ENCODE assay signal across 8 cellular contexts in the genomic region with DNA sequence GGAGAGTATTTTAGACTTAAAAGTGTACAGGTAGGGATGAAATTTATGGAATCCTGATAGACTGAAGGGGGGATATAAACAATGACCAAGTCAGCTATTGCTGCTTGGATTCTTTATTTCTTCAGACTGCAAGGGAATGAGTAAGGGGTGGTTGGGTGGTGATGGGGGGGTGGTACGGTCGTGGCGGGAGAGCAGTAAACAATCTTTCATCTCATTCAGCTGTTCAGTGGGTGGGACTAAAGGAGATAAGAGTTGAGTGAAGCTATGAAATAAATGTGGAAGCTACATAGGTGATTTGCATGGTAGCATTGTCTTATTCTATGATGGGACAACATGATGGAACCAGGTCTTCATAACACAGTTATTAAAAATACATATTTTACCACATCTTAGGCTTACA. TPM values are rescaled to one million over a fixed set of nuclear protein-coding genes. Genes with fewer than 3 reads are reported as not detected.
DNase-seq lines count a peak whose midpoint lies in the region; ATAC-seq and TF ChIP-seq lines count a peak whose summit lies in the region.

No MANE protein-coding gene starts in this region.

- peak overlapping the region; percentile 66 for H3K27ac Mint-ChIP-seq in Calu3 (ENCODE audit: unreplicated experiment)
- peak overlapping the region; percentile 97 to 98 for H3K27ac Mint-ChIP-seq in natural killer cell

- peaks cover 2% of the 10 kb centered on the region for H4K20me1 ChIP-seq in mammary epithelial cell (ENCODE audit: insufficient read depth, low read length)

- dilution Hi-C loops in mammary epithelial cell (cut with HindIII; ENCODE audit: low sequenced_read_pairs): loop anchor here (5.0 kb wide), 1 partner anchor 95 kb away; no protein-coding TSS in a partner anchor

- peaks cover 69% of the 10 kb centered on the region for H3K79me2 ChIP-seq in mammary epithelial cell (ENCODE audit: insufficient read depth, low read length)

- H3K9me3 Mint-ChIP-seq in Calu3 (ENCODE audit: low read depth, unreplicated experiment): no peaks in the 10 kb centered on the region
- no peaks in the 10 kb centered on the region for H3K9me3 Mint-ChIP-seq in natural killer cell

- peak overlapping the region; percentile 95 for H3K4me3 ChIP-seq in mammary epithelial cell (replicated peaks in 1 of 3; ENCODE audit: insufficient read depth in 1 of 3, low read depth in 2 of 3, low read length in 3 of 3)

- no peak for TF ChIP-seq CTCF in Calu3 (IDR thresholded peaks at IDR 0.05; ENCODE audit: unreplicated experiment)
- no peak for TF ChIP-seq CTCF in mammary epithelial cell (conservative IDR thresholded peaks at IDR 0.05 in 1 of 2, IDR thresholded peaks at IDR 0.05 in 1 of 2; ENCODE audit: extremely low read depth in 1 of 2, insufficient read depth in 1 of 2, low read depth in 1 of 2, low read length in 2 of 2)
- no peak for TF ChIP-seq CTCF in natural killer cell (IDR thresholded peaks at IDR 0.05)

- H3K9me3 ChIP-seq in mammary epithelial cell (replicated peaks; ENCODE audit: insufficient read depth, low read length): no peaks in the 10 kb centered on the region

- H3K4me1 Mint-ChIP-seq in Calu3 (ENCODE audit: low read depth, unreplicated experiment): peaks cover 46% of the 10 kb centered on the region
- H3K4me1 Mint-ChIP-seq in natural killer cell: peaks cover 57 to 60% of the 10 kb centered on the region in 2 donors

- peak overlapping the region; percentile 91 for H3K27ac ChIP-seq in mammary epithelial cell (ENCODE audit: insufficient read depth, low read depth, low read length)

- H3K36me3 Mint-ChIP-seq in Calu3 (ENCODE audit: insufficient read depth, unreplicated experiment) (peaks cover 32% of the 10 kb centered on the region), natural killer cell (no peaks in the 10 kb centered on the region)

- no peaks in the 10 kb centered on the region for H3K36me3 ChIP-seq in mammary epithelial cell (ENCODE audit: insufficient read depth, low read length)

- WGBS in mammary epithelial cell (ENCODE audit: low coverage, missing lambda C conversion rate): no CpG with 5 or more reads among the region's 3 CpGs

- in situ Hi-C loops in mammary epithelial cell (cut with MboI; ENCODE audit: low sequenced_read_pairs in 2 of 2): no loop called here

- H3K9ac ChIP-seq in mammary epithelial cell (ENCODE audit: insufficient read depth, low read length): peak overlapping the region; percentile 81

- CTCF ChIA-PET in Calu3 (lab: Charles Lee) (interaction anchor here (1.0 to 3.0 kb wide), 3 partner anchors 9 to 93 kb away, joined by 3 to 16 read pairs (median 6); no protein-coding TSS in a partner anchor), mammary epithelial cell (lab: Charles Lee; ENCODE audit: low non-redundant PET) (no interaction called here)

- H3K27me3 Mint-ChIP-seq in Calu3 (ENCODE audit: unreplicated experiment): no peaks in the 10 kb centered on the region
- H3K27me3 Mint-ChIP-seq in natural killer cell (ENCODE audit: low read depth in 2 of 2): no peaks in the 10 kb centered on the region

- H3K4me3 Mint-ChIP-seq in Calu3 (ENCODE audit: low read depth, unreplicated experiment) (peak overlapping the region; percentile 88), natural killer cell (peak overlapping the region; percentile 98)

- DNase-seq in Calu3: no peak
- peak; percentile 8 for DNase-seq in NCI-H146 treated with DMSO at 0.1 percent for 48 hours (lab: John Stamatoyannopoulos, UW; ENCODE audit: unreplicated experiment)
- no peak for DNase-seq in mammary epithelial cell
- DNase-seq in natural killer cell: no peak
- DNase-seq in activated effector memory CD4-positive, alpha-beta T cell treated with anti-CD3 and anti-CD28 coated beads, Interleukin-2, amount 50 U/mL, for 16 hours: no peak
- no peak for DNase-seq in cerebellum (ENCODE audit: low spot score)

- peak overlapping the region; percentile 87 for H3K4me2 ChIP-seq in mammary epithelial cell (ENCODE audit: insufficient read depth, low read depth, low read length)

- no peaks in the 10 kb centered on the region for H3K27me3 ChIP-seq in mammary epithelial cell (ENCODE audit: insufficient read depth, low read length)

- ATAC-seq in natural killer cell (no peak), HG02870 (IDR thresholded peaks at IDR 0.05; ENCODE audit: unreplicated experiment) (no peak), HG03520 (IDR thresholded peaks at IDR 0.05; ENCODE audit: unreplicated experiment) (no peak)

- H2AFZ ChIP-seq in mammary epithelial cell (ENCODE audit: low read depth, low read length): no peak overlapping the region

- peaks cover 14% of the 10 kb centered on the region for H3K4me1 ChIP-seq in mammary epithelial cell (ENCODE audit: insufficient read depth, low read length)

- intact Hi-C loops in Calu3 (cut with micrococcal nuclease; ENCODE audit: unreplicated experiment): loop anchor here (1.0 kb wide), 1 partner anchor 93 kb away; no protein-coding TSS in a partner anchor
- intact Hi-C loops in mammary epithelial cell (cut with micrococcal nuclease): loop anchor here (5.0 kb wide), 1 partner anchor 75 kb away; no protein-coding TSS in a partner anchor
- intact Hi-C loops in natural killer cell (cut with micrococcal nuclease): loop anchor here (5.0 kb wide), 1 partner anchor 35 kb away; no protein-coding TSS in a partner anchor

- BruUV-seq in Calu3 (replicated peaks; lab: Mats Ljungman, UMichigan): no TSS peak
- no TSS peak for BruUV-seq in mammary epithelial cell (replicated peaks; lab: Mats Ljungman, UMichigan)

RNA-seq across cellular contexts. Expression of a gene that starts 1.8 kb away (rescaled TPM):
- total RNA-seq in Calu3 (2022) (269 and 308 TPM in 2 replicates), mammary epithelial cell (100 to 1,000 TPM; 137 to 184 TPM), natural killer cell (100 to 1,000 TPM; 367 to 422 (median 383) TPM), cerebellum (269 TPM)
- 113 TPM for polyA plus RNA-seq in mammary epithelial cell
- polyA minus RNA-seq in mammary epithelial cell: 93.8 TPM
